13 cellular contexts compared by ENCODE assay signal in genomic region chr17:46911311-46911710, GRCh38. TPM values are rescaled to one million over a fixed set of nuclear protein-coding genes. Genes with fewer than 3 reads are reported as not detected.
A peak's percentile ranks its signal among the peaks of the same experiment; 100 is the strongest.
DNase-seq lines count a peak whose midpoint lies in the region; ATAC-seq, FAIRE-seq and TF ChIP-seq lines count a peak whose summit lies in the region.
"Had no signal": no experiment of that assay in that cellular context is flagged by ENCODE, and none has a peak within 500 bp of the region (broad histone marks: within the 10 kb centered on the region; RNA-seq: fewer than 3 reads in every experiment).

No MANE protein-coding gene starts in this region.

- intact Hi-C loops in heart right ventricle (cut with DNase I) = no loop called here
- intact Hi-C loops in left lung (cut with DNase I) = no loop called here

- H3K4ac ChIP-seq in trophoblast cell (ENCODE audit: low read depth, low read length) = no peak overlapping the region

- ATAC-seq in heart right ventricle (peak in 7 of 8 donors; percentile 47 to 92 (median 65)), left lung (no peak)

- H2BK120ac ChIP-seq in trophoblast cell (ENCODE audit: insufficient read depth, low read length, poor library complexity) = no peak overlapping the region

- H3K4me1 ChIP-seq in heart right ventricle (peaks cover 0 to 9% (median 5%) of the 10 kb centered on the region in 9 donors), trophoblast cell (ENCODE audit: control insufficient read depth in 1 of 2, insufficient read depth in 2 of 2, low read length in 2 of 2) (peaks cover 10 to 12% of the 10 kb centered on the region in 2 experiments), left lung (peaks cover 0 to 2% of the 10 kb centered on the region in 2 donors)
- H3K4me1 ChIP-seq: BLaER1 had no signal

- DNase-seq in HTR-8/SVneo (ENCODE audit: insufficient read length, low spot score) (no peak), heart right ventricle (peak in 1 of 2 donors; percentile 16), trophoblast cell (peak; percentile 34 to 64), H4 (ENCODE audit: low spot score) (no peak), left lung (no peak), DMS 273 (lab: John Stamatoyannopoulos, UW; ENCODE audit: unreplicated experiment) (no peak)
- DNase-seq: CD4-positive, alpha-beta memory T cell; DMS79 treated with DMSO at 0.1 percent for 48 hours; GF-D8; GOT3; H9 had no signal

- H3K23ac ChIP-seq in trophoblast cell (ENCODE audit: low read length) = no peak overlapping the region

- H3K18ac ChIP-seq in trophoblast cell (ENCODE audit: low read length) = no peak overlapping the region

- H3K14ac ChIP-seq in trophoblast cell (ENCODE audit: low read length) = no peak overlapping the region

- no peak overlapping the region for H3K9ac ChIP-seq in trophoblast cell (ENCODE audit: low read length)
- H3K9ac ChIP-seq: BLaER1 had no signal

- no peaks in the 10 kb centered on the region for H3K36me3 ChIP-seq in heart right ventricle
- H3K36me3 ChIP-seq in trophoblast cell (ENCODE audit: control insufficient read depth in 1 of 2, insufficient read depth in 2 of 2, low read length in 2 of 2) = no peaks in the 10 kb centered on the region
- H3K36me3 ChIP-seq in left lung = no peaks in the 10 kb centered on the region
- H3K36me3 ChIP-seq: BLaER1 had no signal

- no peaks in the 10 kb centered on the region for H3K9me3 ChIP-seq in heart right ventricle
- peaks cover 2% of the 10 kb centered on the region for H3K9me3 ChIP-seq in trophoblast cell (ENCODE audit: insufficient read depth, low read depth, low read length)
- no peaks in the 10 kb centered on the region for H3K9me3 ChIP-seq in left lung
- H3K9me3 ChIP-seq: BLaER1 had no signal

- no peak overlapping the region for H2AK5ac ChIP-seq in trophoblast cell (ENCODE audit: low read length)

- peaks cover 11% of the 10 kb centered on the region for H3K79me1 ChIP-seq in trophoblast cell (ENCODE audit: low read length)

- H2AFZ ChIP-seq in trophoblast cell (ENCODE audit: insufficient read depth, low read length, poor library complexity) = no peak overlapping the region

- TF ChIP-seq CTCF in heart right ventricle (IDR thresholded peaks at IDR 0.05) = no peak
- no peak for TF ChIP-seq CTCF in left lung (IDR thresholded peaks at IDR 0.05)

- H4K8ac ChIP-seq in trophoblast cell (ENCODE audit: low read depth, low read length) = no peak overlapping the region

- no peak overlapping the region for H4K12ac ChIP-seq in trophoblast cell (ENCODE audit: low read depth, low read length)

- no peak overlapping the region for H3K27ac ChIP-seq in heart right ventricle
- H3K27ac ChIP-seq in trophoblast cell (ENCODE audit: low read depth, low read length) = no peak overlapping the region
- H3K27ac ChIP-seq in left lung = no peak overlapping the region
- H3K27ac ChIP-seq: BLaER1 had no signal

- WGBS in heart right ventricle, 2 donors = 46 to 58% methylated on average over 3 of the region's 3 CpGs
- WGBS in trophoblast cell (ENCODE audit: extremely low coverage, insufficient coverage, insufficient read length) = no CpG with 5 or more reads among the region's 3 CpGs

- H3K27me3 ChIP-seq in heart right ventricle (peaks cover 0 to 3% (median 0%) of the 10 kb centered on the region in 7 donors), trophoblast cell (ENCODE audit: insufficient read depth, low read length) (no peaks in the 10 kb centered on the region), left lung (peaks cover 0 to 10% of the 10 kb centered on the region in 2 donors)
- H3K27me3 ChIP-seq: BLaER1 had no signal

- H3K4me2 ChIP-seq in trophoblast cell (ENCODE audit: low read length) = no peak overlapping the region
- H3K4me2 ChIP-seq: BLaER1 had no signal

- no peak overlapping the region for H4K91ac ChIP-seq in trophoblast cell (ENCODE audit: low read depth, low read length)

- no peak overlapping the region for H2BK12ac ChIP-seq in trophoblast cell (ENCODE audit: low read length)

- no peak overlapping the region for H2BK5ac ChIP-seq in trophoblast cell (ENCODE audit: low read depth, low read length, poor library complexity)

- FAIRE-seq in HTR-8/SVneo (lab: Jason Lieb, UNC) = peak; percentile 63
- FAIRE-seq: A204.1 had no signal

- H3K79me2 ChIP-seq in trophoblast cell (ENCODE audit: control insufficient read depth, insufficient read depth, low read length, poor library complexity) = peaks cover 3% of the 10 kb centered on the region

- H3K4me3 ChIP-seq in heart right ventricle (no peak overlapping the region), trophoblast cell (ENCODE audit: low read depth, low read length) (no peak overlapping the region), left lung (no peak overlapping the region)
- H3K4me3 ChIP-seq: BLaER1 had no signal

RNA-seq across cellular contexts. Expression of gene GOSR2, which starts 11.6 kb away (rescaled TPM):
- total RNA-seq in heart right ventricle (10 to 100 TPM; 33.3 to 47.3 (median 40.0) TPM), left lung (10 to 100 TPM; 53.9 to 67.4 TPM)
- 10 to 100 TPM; 20.3 to 44.4 TPM for polyA plus RNA-seq in heart right ventricle
- polyA plus RNA-seq in trophoblast cell (2013) = 54.2 and 56.7 TPM in 2 replicates
- 45.7 and 52.8 TPM in 2 replicates for total RNA-seq in H4 (2014; rRNA removed; shearing (Covaris generic))

RNA-seq across cellular contexts. Expression of gene WNT9B, which starts 59.9 kb away (rescaled TPM):
- total RNA-seq in heart right ventricle (1 to 10 TPM in 1 of 10 donors, under 1 TPM in 9; 0.18 to 2.4 (median 0.35) TPM), left lung (1 to 10 TPM in 1 of 2 donors, under 1 TPM in 1; 0.23 to 1.2 TPM)
- under 1 TPM; 0.19 to 0.51 TPM for polyA plus RNA-seq in heart right ventricle
- polyA plus RNA-seq in trophoblast cell (2013) = 32.1 and 33.5 TPM in 2 replicates
- not detected in 2 replicates for total RNA-seq in H4 (2014; rRNA removed; shearing (Covaris generic))
- total RNA-seq: CD4-positive, alpha-beta memory T cell had no signal
- polyA plus RNA-seq: CD4-positive, alpha-beta memory T cell had no signal

Comparison
In these comparisons a context has a peak if more than half of its experiments do, and no peak if none do; other contexts are left out.
1. DNase-seq: peak in trophoblast cell (2 of 2); none in HTR-8/SVneo (single experiment), H4 (single experiment), left lung (0 of 2) and DMS 273 (single experiment).